ENCODE assay signal across 7 cellular contexts in the genomic region with DNA sequence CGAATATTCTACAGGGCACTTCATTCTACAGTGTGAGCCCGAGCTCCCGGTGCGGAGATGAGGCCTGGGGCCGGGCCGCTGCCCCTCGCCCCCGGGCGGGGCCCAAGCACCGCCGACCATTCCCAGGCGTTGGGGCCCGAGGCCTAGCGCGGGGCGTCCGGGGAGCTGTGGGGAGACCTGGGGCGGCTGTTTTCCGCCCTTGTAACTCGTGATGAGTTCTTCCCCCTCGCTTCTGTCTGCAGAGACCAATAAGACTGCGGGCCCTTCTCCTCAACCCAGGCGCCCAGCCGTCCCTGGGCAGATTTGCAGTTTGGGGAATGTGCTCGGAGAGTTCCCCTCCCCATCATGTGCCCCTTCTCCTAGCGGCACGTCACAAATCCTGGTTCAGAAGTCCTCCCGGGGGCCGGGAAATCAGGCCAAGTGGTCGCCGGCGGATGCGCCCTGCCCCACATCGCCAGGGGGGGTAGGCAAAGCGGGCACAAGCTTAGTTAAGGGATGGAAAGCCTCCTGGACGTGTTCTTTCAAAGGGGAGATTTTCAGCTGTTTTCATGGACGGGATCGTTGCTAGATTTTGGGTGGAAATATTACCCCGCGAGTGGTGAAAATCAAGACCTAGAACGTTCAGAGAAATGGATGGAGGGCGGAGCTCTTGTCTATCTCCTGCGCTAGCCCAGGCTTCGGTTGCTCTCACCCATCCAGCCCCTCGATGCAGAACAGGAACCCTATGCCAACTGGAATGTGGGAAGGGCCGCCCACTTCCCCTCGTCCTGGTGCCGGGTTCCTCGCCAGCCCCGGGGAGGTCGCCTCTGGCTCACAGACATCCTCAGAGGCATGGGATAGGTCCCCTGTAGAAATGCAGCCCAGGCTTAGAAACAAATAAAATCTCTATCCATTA. TPM values are rescaled to one million over a fixed set of nuclear protein-coding genes. Genes with fewer than 3 reads are reported as not detected.
A peak's percentile ranks its signal among the peaks of the same experiment; 100 is the strongest.
DNase-seq lines count a peak whose midpoint lies in the region; ATAC-seq, FAIRE-seq and TF ChIP-seq lines count a peak whose summit lies in the region.

No MANE protein-coding gene starts in this region.

- H3K4me3 ChIP-seq in HAP-1 (peak overlapping the region; percentile 64), mucosa of rectum (ENCODE audit: low read length in 2 of 2) (peak overlapping the region; percentile 90 to 92)

- no peaks in the 10 kb centered on the region for H3K27me3 ChIP-seq in HAP-1 (ENCODE audit: low read depth)
- H3K27me3 ChIP-seq in mucosa of rectum (ENCODE audit: control insufficient read depth in 2 of 2, insufficient read depth in 2 of 2, low read length in 2 of 2) = no peaks in the 10 kb centered on the region

- TF ChIP-seq POLR2A in GM12891 (IDR thresholded peaks at IDR 0.05; ENCODE audit: low read depth, low read length) = no peak; the same call in 1 of the 2 replicates

- DNase-seq in GM12891 (ENCODE audit: insufficient read length, low spot score) = peak; percentile 32
- no peak for DNase-seq in HAP-1 (ENCODE audit: low spot score in 2 of 2)
- DNase-seq in NCI-H1694 treated with DMSO at 0.1 percent for 48 hours (lab: John Stamatoyannopoulos, UW) = peak; percentile 58
- DNase-seq in activated CD8-positive, alpha-beta memory T cell treated with anti-CD3 and anti-CD28 coated beads, Interleukin-2, amount 50 U/mL, for 4 hours = peak; percentile 47
- peak; percentile 52 for DNase-seq in stimulated activated naive CD4-positive, alpha-beta T cell treated with Interleukin-2 at 50 U/mL for 16 hours (lab: John Stamatoyannopoulos, UW)

- peak overlapping the region; percentile 97 to 98 for H3K9ac ChIP-seq in mucosa of rectum (ENCODE audit: low read depth in 1 of 2, low read length in 2 of 2)

- peak; percentile 7 for ATAC-seq in esophagus mucosa

- FAIRE-seq in GM12891 (lab: Jason Lieb, UNC) = no peak

- H3K9me3 ChIP-seq in HAP-1 (no peaks in the 10 kb centered on the region), mucosa of rectum (ENCODE audit: control insufficient read depth in 2 of 2, low read length in 2 of 2) (no peaks in the 10 kb centered on the region)

- H3K4me1 ChIP-seq in HAP-1 (peaks cover 12% of the 10 kb centered on the region), mucosa of rectum (ENCODE audit: control insufficient read depth in 2 of 2, insufficient read depth in 2 of 2, low read length in 2 of 2) (peaks cover 10 to 12% of the 10 kb centered on the region in 2 donors)

- H3K27ac ChIP-seq in mucosa of rectum (ENCODE audit: low read depth in 2 of 2, low read length in 2 of 2) = peak overlapping the region; percentile 99

- H3K36me3 ChIP-seq in HAP-1 (replicated peaks) = no peaks in the 10 kb centered on the region
- H3K36me3 ChIP-seq in mucosa of rectum (ENCODE audit: control insufficient read depth in 2 of 2, insufficient read depth in 2 of 2, low read length in 2 of 2) = no peaks in the 10 kb centered on the region

- in situ Hi-C loops in HAP-1 (cut with MboI; ENCODE audit: low sequenced_read_pairs) = no loop called here

TF ChIP-seq in GM12891, 5 proteins besides CTCF, POLR2A, EP300 and RAD21:
- TF ChIP-seq SPI1 (IDR thresholded peaks at IDR 0.05; ENCODE audit: low read depth, low read length) (no peak), POU2F2 (IDR thresholded peaks at IDR 0.05; ENCODE audit: low read depth, low read length) (no peak), POLR2AphosphoS5 (IDR thresholded peaks at IDR 0.05; ENCODE audit: low read depth, low read length) (no peak), PAX5 (IDR thresholded peaks at IDR 0.05; ENCODE audit: insufficient read depth, low read length, severe bottlenecking) (no peak)

RNA-seq across cellular contexts. Expression of a gene that starts 18.8 kb away (rescaled TPM):
- polyA plus RNA-seq in GM12891 (2012; ENCODE audit: low read depth, missing spikeins) = 17.0 TPM
- 4.1 TPM for total RNA-seq in esophagus mucosa

RNA-seq across cellular contexts. Expression of a gene that starts 47.3 kb away (rescaled TPM):
- polyA plus RNA-seq in GM12891 (2012; ENCODE audit: low read depth, missing spikeins) = 2.6 TPM
- 0.40 TPM for total RNA-seq in esophagus mucosa

Comparison
In these comparisons a context has a peak if more than half of its experiments do, and no peak if none do; other contexts are left out.
1. DNase-seq: peak in GM12891 (single experiment), NCI-H1694 treated with DMSO at 0.1 percent for 48 hours (single experiment), activated CD8-positive, alpha-beta memory T cell treated with anti-CD3 and anti-CD28 coated beads, Interleukin-2, amount 50 U/mL, for 4 hours (single experiment) and stimulated activated naive CD4-positive, alpha-beta T cell treated with Interleukin-2 at 50 U/mL for 16 hours (single experiment); none in HAP-1 (0 of 2).